11 cellular contexts compared by ENCODE assay signal in genomic region chr3:11558002-11558401, GRCh38.
DNase-seq lines count a peak whose midpoint lies in the region; ATAC-seq, FAIRE-seq and TF ChIP-seq lines count a peak whose summit lies in the region.
"Had no signal": no experiment of that assay in that cellular context is flagged by ENCODE, and none has a peak within 500 bp of the region (broad histone marks: within the 10 kb centered on the region; RNA-seq: fewer than 3 reads in every experiment).

No MANE protein-coding gene starts in this region.

- no peaks in the 10 kb centered on the region for H3K36me3 Mint-ChIP-seq in natural killer cell

- intact Hi-C loops in natural killer cell (cut with micrococcal nuclease): no loop called here

- H3K4me1 Mint-ChIP-seq in natural killer cell: peaks cover 8 to 17% of the 10 kb centered on the region in 2 donors

- ATAC-seq in natural killer cell (no peak), GM21619 (IDR thresholded peaks at IDR 0.05; ENCODE audit: unreplicated experiment) (no peak)
- ATAC-seq: GM12878 had no signal

- no peaks in the 10 kb centered on the region for H3K27me3 Mint-ChIP-seq in natural killer cell (ENCODE audit: low read depth in 2 of 2)

- no peak for TF ChIP-seq CTCF in natural killer cell (IDR thresholded peaks at IDR 0.05)

- peak overlapping the region; percentile 39 to 67 for H3K27ac Mint-ChIP-seq in natural killer cell

- in situ Hi-C loops in KBM-7 (cut with MboI; ENCODE audit: low pct_unique_long_range_greater_than_20kb, low sequenced_read_pairs): no loop called here

- no peak for FAIRE-seq in RCC 7860 (lab: Jason Lieb, UNC)
- FAIRE-seq: GM12878 had no signal

- peak overlapping the region; percentile 23 for H3K27ac ChIP-seq in cingulate gyrus (ENCODE audit: low read depth, low read length)

- DNase-seq in AG20443 (ENCODE audit: low spot score) (peak; percentile 81), KBM-7 (peak; percentile 12), natural killer cell (no peak), RCC 7860 (ENCODE audit: low spot score) (no peak), COLO829 (ENCODE audit: low spot score) (no peak), NCI-H748 treated with DMSO at 0.1 percent for 48 hours (lab: John Stamatoyannopoulos, UW) (no peak)
- DNase-seq: OCI-M1, thyroid gland had no signal

- H3K4me3 Mint-ChIP-seq in natural killer cell: no peak overlapping the region

- no peaks in the 10 kb centered on the region for H3K9me3 Mint-ChIP-seq in natural killer cell

Comparison
In these comparisons a context has a peak if more than half of its experiments do, and no peak if none do; other contexts are left out.
1. DNase-seq: peak in AG20443 (single experiment) and KBM-7 (single experiment); none in natural killer cell (single experiment), RCC 7860 (single experiment), COLO829 (single experiment) and NCI-H748 treated with DMSO at 0.1 percent for 48 hours (single experiment).